Comparison of ENCODE assay signal across 8 cellular contexts in genomic region chr10:59079386-59080226, GRCh38.
DNase-seq lines count a peak whose midpoint lies in the region; ATAC-seq and TF ChIP-seq lines count a peak whose summit lies in the region.

No MANE protein-coding gene starts in this region.

- CTCF ChIA-PET in AG04449 (lab: Yijun Ruan, JAX): interaction anchor here (1.5 kb wide), 1 partner anchor 12 kb away, joined by 3 read pairs; no protein-coding TSS in a partner anchor

- ATAC-seq in right lobe of liver: peak; percentile 33 to 73 (median 55)
- ATAC-seq in HG02610 (IDR thresholded peaks at IDR 0.05; ENCODE audit: unreplicated experiment): no peak
- no peak for ATAC-seq in HG03097 (IDR thresholded peaks at IDR 0.05; ENCODE audit: low FRiP score, unreplicated experiment)

- H3K27me3 ChIP-seq in right lobe of liver: no peaks in the 10 kb centered on the region

- H3K9me3 ChIP-seq in right lobe of liver: no peaks in the 10 kb centered on the region

- DNase-seq in AG04449 (ENCODE audit: low read depth, low spot score) (peak; percentile 28), NCI-H2029 (lab: John Stamatoyannopoulos, UW) (peak; percentile 27), dedifferentiated amniotic fluid mesenchymal stem cell (ENCODE audit: extremely low spot score) (peak; percentile 78), right lobe of liver (no peak), NCI-H510A (lab: John Stamatoyannopoulos, UW) (no peak)
- DNase-seq in activated effector memory CD4-positive, alpha-beta T cell treated with anti-CD3 and anti-CD28 coated beads, Interleukin-2, amount 50 U/mL, for 16 hours: no peak

- no peaks in the 10 kb centered on the region for H3K36me3 ChIP-seq in right lobe of liver

- TF ChIP-seq CTCF in AG04449 (IDR thresholded peaks at IDR 0.05; ENCODE audit: insufficient read depth, low read length, missing control alignments) (no peak), right lobe of liver (IDR thresholded peaks at IDR 0.05) (no peak)

- WGBS in right lobe of liver (ENCODE audit: insufficient coverage, low coverage, low lambda C conversion rate, missing lambda C conversion rate): 37% methylated on average over 4 of the region's 4 CpGs

- peak overlapping the region; percentile 20 to 42 (median 26) for H3K27ac ChIP-seq in right lobe of liver

- H3K4me3 ChIP-seq in AG04449 (ENCODE audit: low read depth, low read length) (no peak overlapping the region), right lobe of liver (no peak overlapping the region)

- peaks cover 0 to 36% (median 11%) of the 10 kb centered on the region in 4 donors for H3K4me1 ChIP-seq in right lobe of liver

- no peak for TF ChIP-seq POLR2A in right lobe of liver (IDR thresholded peaks at IDR 0.05)

- intact Hi-C loops in right lobe of liver (cut with DNase I): no loop called here

- POLR2A ChIA-PET in AG04449 (lab: Yijun Ruan, JAX): interaction anchor here (0.6 kb wide), 1 partner anchor 668 kb away, joined by 3 read pairs; no protein-coding TSS in a partner anchor

Comparison
In these comparisons a context has a peak if more than half of its experiments do, and no peak if none do; other contexts are left out.
1. DNase-seq: peak in AG04449 (single experiment), NCI-H2029 (single experiment) and dedifferentiated amniotic fluid mesenchymal stem cell (single experiment); none in right lobe of liver (0 of 3), activated effector memory CD4-positive, alpha-beta T cell treated with anti-CD3 and anti-CD28 coated beads, Interleukin-2, amount 50 U/mL, for 16 hours (single experiment) and NCI-H510A (single experiment).
2. ATAC-seq: peak in right lobe of liver (4 of 4); none in HG02610 (single experiment) and HG03097 (single experiment).